In genomic region chr5:82862247-82862646, GRCh38 we compare ENCODE assay signal across 14 cellular contexts.
A peak's percentile ranks its signal among the peaks of the same experiment; 100 is the strongest.
DNase-seq lines count a peak whose midpoint lies in the region; ATAC-seq, FAIRE-seq and TF ChIP-seq lines count a peak whose summit lies in the region.
"Had no signal": no experiment of that assay in that cellular context is flagged by ENCODE, and none has a peak within 500 bp of the region (broad histone marks: within the 10 kb centered on the region; RNA-seq: fewer than 3 reads in every experiment).

No MANE protein-coding gene starts in this region.

- H3K4me1 Mint-ChIP-seq in T-helper 17 cell (peaks cover 5% of the 10 kb centered on the region), nephron (peaks cover 48% of the 10 kb centered on the region)
- H3K4me1 Mint-ChIP-seq: CD4-positive, alpha-beta memory T cell had no signal

- no peak for FAIRE-seq in H54 (lab: Jason Lieb, UNC)
- FAIRE-seq: GM12878, GM18507 had no signal

- no peaks in the 10 kb centered on the region for H3K9me3 Mint-ChIP-seq in nephron

- H3K4me3 Mint-ChIP-seq in T-helper 17 cell (no peak overlapping the region), nephron (no peak overlapping the region)
- H3K4me3 Mint-ChIP-seq: CD4-positive, alpha-beta memory T cell had no signal

- H3K36me3 Mint-ChIP-seq in T-helper 17 cell (ENCODE audit: low read depth) (no peaks in the 10 kb centered on the region), nephron (ENCODE audit: low read depth) (no peaks in the 10 kb centered on the region)
- H3K36me3 Mint-ChIP-seq: CD4-positive, alpha-beta memory T cell had no signal

- H3K9me3 ChIP-seq in T-helper 17 cell (ENCODE audit: control insufficient read depth, low read length, poor library complexity, severe bottlenecking), result no peaks in the 10 kb centered on the region
- H3K9me3 ChIP-seq: BE2C had no signal

- H3K27ac Mint-ChIP-seq in T-helper 17 cell (peak overlapping the region; percentile 3), nephron (peak overlapping the region; percentile 41 to 54 (median 47))
- H3K27ac Mint-ChIP-seq: CD4-positive, alpha-beta memory T cell had no signal

- H3K27me3 Mint-ChIP-seq in T-helper 17 cell, result no peaks in the 10 kb centered on the region
- H3K27me3 Mint-ChIP-seq in nephron (ENCODE audit: low read depth), result no peaks in the 10 kb centered on the region
- H3K27me3 Mint-ChIP-seq: CD4-positive, alpha-beta memory T cell had no signal

- no peak for TF ChIP-seq POLR2A in H54 (IDR thresholded peaks at IDR 0.05; ENCODE audit: low read depth, low read length)

- no peak for TF ChIP-seq CTCF in nephron (IDR thresholded peaks at IDR 0.05; ENCODE audit: unreplicated experiment in 3 of 3)

- no peak for DNase-seq in T-helper 17 cell
- DNase-seq in globus pallidus (ENCODE audit: low spot score), result peak; percentile 47
- DNase-seq in pons (ENCODE audit: low spot score), result peak; percentile 52
- DNase-seq in dermis blood vessel endothelial cell, result no peak
- DNase-seq in H54 (ENCODE audit: insufficient read length, low spot score), result no peak
- DNase-seq: BE2C; CD4-positive, alpha-beta memory T cell; DMS79; H7 had no signal

- ATAC-seq in T-helper 17 cell (no peak), GM18870 (IDR thresholded peaks at IDR 0.05; ENCODE audit: unreplicated experiment) (no peak), HG02763 (IDR thresholded peaks at IDR 0.05; ENCODE audit: unreplicated experiment) (no peak)
- ATAC-seq: GM12878 had no signal

Comparison
In these comparisons a context has a peak if more than half of its experiments do, and no peak if none do; other contexts are left out.
1. DNase-seq: peak in globus pallidus (single experiment) and pons (single experiment); none in T-helper 17 cell (0 of 3), dermis blood vessel endothelial cell (single experiment) and H54 (single experiment).